Comparison of ENCODE assay signal across 1 cellular context in the genomic region with DNA sequence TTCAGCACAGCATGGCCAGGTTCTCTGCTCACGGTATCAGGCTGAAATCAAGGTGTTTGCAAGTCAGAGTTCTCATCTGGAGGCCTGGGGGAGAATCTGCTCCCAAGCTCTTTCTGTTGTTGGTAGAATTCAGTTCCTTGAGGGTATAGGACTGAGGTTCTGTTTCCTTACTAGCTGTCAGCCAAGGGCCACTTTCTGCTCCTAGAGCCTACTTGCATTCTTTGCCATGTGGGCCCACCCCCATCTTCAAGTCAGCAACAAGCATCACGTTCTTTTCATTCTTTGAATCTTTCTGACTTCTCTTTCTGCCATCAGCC.
TF ChIP-seq lines count a peak whose summit lies in the region.

No MANE protein-coding gene starts in this region.

TF ChIP-seq in GM23338, 12 proteins besides CTCF, POLR2A, EP300 and RAD21:
- TF ChIP-seq, protein P1, sequence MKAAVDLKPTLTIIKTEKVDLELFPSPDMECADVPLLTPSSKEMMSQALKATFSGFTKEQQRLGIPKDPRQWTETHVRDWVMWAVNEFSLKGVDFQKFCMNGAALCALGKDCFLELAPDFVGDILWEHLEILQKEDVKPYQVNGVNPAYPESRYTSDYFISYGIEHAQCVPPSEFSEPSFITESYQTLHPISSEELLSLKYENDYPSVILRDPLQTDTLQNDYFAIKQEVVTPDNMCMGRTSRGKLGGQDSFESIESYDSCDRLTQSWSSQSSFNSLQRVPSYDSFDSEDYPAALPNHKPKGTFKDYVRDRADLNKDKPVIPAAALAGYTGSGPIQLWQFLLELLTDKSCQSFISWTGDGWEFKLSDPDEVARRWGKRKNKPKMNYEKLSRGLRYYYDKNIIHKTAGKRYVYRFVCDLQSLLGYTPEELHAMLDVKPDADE (IDR thresholded peaks at IDR 0.05), result no peak
- no peak for TF ChIP-seq EZH2phosphoT487 (IDR thresholded peaks at IDR 0.05; ENCODE audit: unreplicated experiment)
TF ChIP-seq in GM23338: peak in this region for 0.
